In genomic region chr3:114252954-114253353, GRCh38 we compare ENCODE assay signal across 25 cellular contexts. TPM values are rescaled to one million over a fixed set of nuclear protein-coding genes. Genes with fewer than 3 reads are reported as not detected.
DNase-seq lines count a peak whose midpoint lies in the region; ATAC-seq and TF ChIP-seq lines count a peak whose summit lies in the region.
"Had no signal": no experiment of that assay in that cellular context is flagged by ENCODE, and none has a peak within 500 bp of the region (broad histone marks: within the 10 kb centered on the region; RNA-seq: fewer than 3 reads in every experiment).

No MANE protein-coding gene starts in this region.

- H3K4me2 ChIP-seq in GM23338: no peak overlapping the region
- H3K4me2 ChIP-seq: A549 had no signal

- peak overlapping the region; percentile 72 for H2AFZ ChIP-seq in GM23338

- no peaks in the 10 kb centered on the region for H3F3A ChIP-seq in GM23338 (replicated peaks; ENCODE audit: low read depth)

- peaks cover 4 to 13% of the 10 kb centered on the region in 2 donors for H3K36me3 Mint-ChIP-seq in activated T-cell treated with anti-CD3 and anti-CD28 coated beads, Interleukin-2, amount 50 U/mL, for 72 hours (ENCODE audit: insufficient read depth in 2 of 2)
- peaks cover 4% of the 10 kb centered on the region for H3K36me3 Mint-ChIP-seq in activated T-cell treated with anti-CD3 and anti-CD28 coated beads, Interleukin-2, amount 50 U/mL, for 4 hours (ENCODE audit: insufficient read depth)
- no peaks in the 10 kb centered on the region; the same call in 2 of the 3 replicates for H3K36me3 Mint-ChIP-seq in GM23338 (ENCODE audit: low read depth)
- H3K36me3 Mint-ChIP-seq in memory B cell: no peaks in the 10 kb centered on the region

- H3K27me3 Mint-ChIP-seq in activated T-cell treated with anti-CD3 and anti-CD28 coated beads, Interleukin-2, amount 50 U/mL, for 72 hours (ENCODE audit: low read depth): no peaks in the 10 kb centered on the region
- H3K27me3 Mint-ChIP-seq in activated T-cell treated with anti-CD3 and anti-CD28 coated beads, Interleukin-2, amount 50 U/mL, for 4 hours (ENCODE audit: low read depth): no peaks in the 10 kb centered on the region
- peaks cover 4% of the 10 kb centered on the region for H3K27me3 Mint-ChIP-seq in GM23338 (ENCODE audit: insufficient read depth, low read depth, poor library complexity)
- H3K27me3 Mint-ChIP-seq in memory B cell: no peaks in the 10 kb centered on the region
- H3K27me3 Mint-ChIP-seq in stimulated activated naive CD8-positive, alpha-beta T cell treated with anti-CD3 and anti-CD28 coated beads, Interleukin-15, amount 100 ng/mL, for 72 hours: no peaks in the 10 kb centered on the region

- H3K36me3 ChIP-seq in GM23338 (ENCODE audit: insufficient read depth) (no peaks in the 10 kb centered on the region; the same call in 1 of the 2 replicates), tibial nerve (no peaks in the 10 kb centered on the region)
- H3K36me3 ChIP-seq: BE2C, MG63 had no signal

- H3K79me2 ChIP-seq in GM23338 (replicated peaks; ENCODE audit: insufficient read depth): no peaks in the 10 kb centered on the region

- H3K4me3 ChIP-seq in GM23338 (no peak overlapping the region), tibial nerve (no peak overlapping the region)
- H3K4me3 ChIP-seq: A549, GM12878, K562, MG63 had no signal

- no peak for TF ChIP-seq EP300 in tibial nerve (IDR thresholded peaks at IDR 0.05)

- TF ChIP-seq POLR2A in tibial nerve (IDR thresholded peaks at IDR 0.05): no peak

- no peak overlapping the region for H3K27ac Mint-ChIP-seq in activated T-cell treated with anti-CD3 and anti-CD28 coated beads, Interleukin-2, amount 50 U/mL, for 72 hours
- no peak overlapping the region for H3K27ac Mint-ChIP-seq in GM23338
- H3K27ac Mint-ChIP-seq in memory B cell: peak overlapping the region; percentile 1
- H3K27ac Mint-ChIP-seq in stimulated activated naive CD8-positive, alpha-beta T cell treated with anti-CD3 and anti-CD28 coated beads, Interleukin-15, amount 100 ng/mL, for 72 hours: no peak overlapping the region
- H3K27ac Mint-ChIP-seq: H9 had no signal

- H3K27ac ChIP-seq in GM23338 (ENCODE audit: low read depth) (no peak overlapping the region), tibial nerve (no peak overlapping the region)
- H3K27ac ChIP-seq: A549, RWPE1 had no signal

- peaks cover 18% of the 10 kb centered on the region for H3K4me1 Mint-ChIP-seq in activated T-cell treated with anti-CD3 and anti-CD28 coated beads, Interleukin-2, amount 50 U/mL, for 72 hours (ENCODE audit: low read depth)
- peaks cover 13% of the 10 kb centered on the region for H3K4me1 Mint-ChIP-seq in activated T-cell treated with anti-CD3 and anti-CD28 coated beads, Interleukin-2, amount 50 U/mL, for 4 hours (ENCODE audit: low read depth)
- H3K4me1 Mint-ChIP-seq in GM23338 (no peaks in the 10 kb centered on the region), memory B cell (no peaks in the 10 kb centered on the region)
- peaks cover 15% of the 10 kb centered on the region for H3K4me1 Mint-ChIP-seq in stimulated activated naive CD8-positive, alpha-beta T cell treated with anti-CD3 and anti-CD28 coated beads, Interleukin-15, amount 100 ng/mL, for 72 hours
- H3K4me1 Mint-ChIP-seq: H9 had no signal

- H3K27me3 ChIP-seq in GM23338 (ENCODE audit: insufficient read depth) (no peaks in the 10 kb centered on the region), tibial nerve (no peaks in the 10 kb centered on the region)
- H3K27me3 ChIP-seq: BE2C, MG63 had no signal

- TF ChIP-seq CTCF in GM23338 (conservative IDR thresholded peaks at IDR 0.05; ENCODE audit: low read depth in 2 of 2) (no peak), tibial nerve (IDR thresholded peaks at IDR 0.05) (no peak)

- peaks cover 4 to 8% of the 10 kb centered on the region in 2 donors for H3K9me3 Mint-ChIP-seq in activated T-cell treated with anti-CD3 and anti-CD28 coated beads, Interleukin-2, amount 50 U/mL, for 72 hours
- H3K9me3 Mint-ChIP-seq in activated T-cell treated with anti-CD3 and anti-CD28 coated beads, Interleukin-2, amount 50 U/mL, for 4 hours: peaks cover 21% of the 10 kb centered on the region
- H3K9me3 Mint-ChIP-seq in GM23338 (peaks cover 11% of the 10 kb centered on the region; the same call in 2 of the 3 replicates), memory B cell (peaks cover 5% of the 10 kb centered on the region)
- peaks cover 15 to 28% of the 10 kb centered on the region in 2 donors for H3K9me3 Mint-ChIP-seq in stimulated activated naive CD8-positive, alpha-beta T cell treated with anti-CD3 and anti-CD28 coated beads, Interleukin-15, amount 100 ng/mL, for 72 hours

- no peak for DNase-seq in activated T-cell treated with anti-CD3 and anti-CD28 coated beads, Interleukin-2, amount 50 U/mL, for 72 hours
- DNase-seq in activated T-cell treated with anti-CD3 and anti-CD28 coated beads, Interleukin-2, amount 50 U/mL, for 4 hours: no peak
- DNase-seq in GM23338 (ENCODE audit: low spot score) (no peak), memory B cell (ENCODE audit: low spot score in 2 of 2) (no peak), NCI-H2107 treated with DMSO at 0.1 percent for 48 hours (lab: John Stamatoyannopoulos, UW; ENCODE audit: unreplicated experiment) (no peak), tibial nerve (ENCODE audit: low spot score in 2 of 2) (no peak)
- DNase-seq in stimulated activated naive CD8-positive, alpha-beta T cell treated with anti-CD3 and anti-CD28 coated beads, Interleukin-15, amount 100 ng/mL, for 72 hours: no peak
- DNase-seq: BE2C, DND-41, H9, MG63, NCI-H1048, NCI-H1436, NCI-H187 treated with DMSO at 0.1 percent for 48 hours, NCI-H226, NCI-H510A treated with DMSO at 0.1 percent for 48 hours, NCI-H748 treated with DMSO at 0.1 percent for 48 hours, SHP77 treated with DMSO at 0.1 percent for 48 hours had no signal

- no peaks in the 10 kb centered on the region for H4K20me1 ChIP-seq in GM23338 (replicated peaks; ENCODE audit: insufficient read depth)

- no peak overlapping the region for H3K4me3 Mint-ChIP-seq in activated T-cell treated with anti-CD3 and anti-CD28 coated beads, Interleukin-2, amount 50 U/mL, for 72 hours
- H3K4me3 Mint-ChIP-seq in activated T-cell treated with anti-CD3 and anti-CD28 coated beads, Interleukin-2, amount 50 U/mL, for 4 hours: no peak overlapping the region
- H3K4me3 Mint-ChIP-seq in GM23338 (no peak overlapping the region), memory B cell (no peak overlapping the region)
- H3K4me3 Mint-ChIP-seq in stimulated activated naive CD8-positive, alpha-beta T cell treated with anti-CD3 and anti-CD28 coated beads, Interleukin-15, amount 100 ng/mL, for 72 hours: no peak overlapping the region
- H3K4me3 Mint-ChIP-seq: H9 had no signal

- H3K9me3 ChIP-seq in tibial nerve: peaks cover 0 to 6% (median 0%) of the 10 kb centered on the region in 4 donors
- H3K9me3 ChIP-seq: A549, BE2C, MG63 had no signal

- H3K4me1 ChIP-seq in GM23338 (ENCODE audit: insufficient read depth) (no peaks in the 10 kb centered on the region), tibial nerve (no peaks in the 10 kb centered on the region)
- H3K4me1 ChIP-seq: A549, BE2C had no signal

- 68 to 85% methylated on average over 1 of the region's 1 CpG for WGBS in tibial nerve, 2 donors

- peak; percentile 68 to 74 for ATAC-seq in activated T-cell treated with anti-CD3 and anti-CD28 coated beads, Interleukin-2, amount 50 U/mL, for 72 hours (replicated peaks in 1 of 2)
- no peak for ATAC-seq in activated T-cell treated with anti-CD3 and anti-CD28 coated beads, Interleukin-2, amount 50 U/mL, for 4 hours
- no peak for ATAC-seq in GM23338
- ATAC-seq in memory B cell (ENCODE audit: low read depth): no peak
- ATAC-seq in stimulated activated naive CD8-positive, alpha-beta T cell treated with anti-CD3 and anti-CD28 coated beads, Interleukin-15, amount 100 ng/mL, for 72 hours: peak; percentile 62
- ATAC-seq: GM12878, HepG2, K562 had no signal

- H3K9me2 ChIP-seq in GM23338 (ENCODE audit: insufficient read depth): peaks cover 12% of the 10 kb centered on the region; the same call in 1 of the 2 replicates

TF ChIP-seq in GM23338, 12 proteins besides CTCF, POLR2A, EP300 and RAD21 (continues in another document):
- no peak for TF ChIP-seq POLR2AphosphoS5 (IDR thresholded peaks at IDR 0.05; ENCODE audit: low read depth)

RNA-seq across cellular contexts. Expression of gene ZNF80, which starts 15.6 kb away (rescaled TPM):
- 1 to 10 TPM in 1 of 2 donors, under 1 TPM in 1; 0.53 to 1.4 TPM for total RNA-seq in activated T-cell treated with anti-CD3 and anti-CD28 coated beads, Interleukin-2, amount 50 U/mL, for 72 hours
- under 1 TPM in 2 of 3 donors, not detected in 1; 0.22 to 0.29 TPM for total RNA-seq in activated T-cell treated with anti-CD3 and anti-CD28 coated beads, Interleukin-2, amount 50 U/mL, for 4 hours
- not detected in 2 replicates for total RNA-seq in GM23338 (2014; rRNA removed; shearing (Covaris generic))
- not detected in 2 replicates for polyA plus RNA-seq in GM23338 (2016; fragmentation: Nextera tagmentation; extraction: Ambion mirVana)
- total RNA-seq in tibial nerve: under 1 TPM in 1 of 4 donors, not detected in 3; 0.21 TPM
- total RNA-seq: GM12878, H9, HepG2, HT-29 had no signal
- polyA plus RNA-seq: A549, GM12878, HepG2 had no signal

RNA-seq across cellular contexts. Expression of gene TIGIT, which starts 40.9 kb away (rescaled TPM):
- total RNA-seq in activated T-cell treated with anti-CD3 and anti-CD28 coated beads, Interleukin-2, amount 50 U/mL, for 72 hours: 10 to 100 TPM; 77.2 to 80.2 TPM
- 10 to 100 TPM; 16.7 to 22.6 (median 20.9) TPM for total RNA-seq in activated T-cell treated with anti-CD3 and anti-CD28 coated beads, Interleukin-2, amount 50 U/mL, for 4 hours
- total RNA-seq in GM23338 (2014; rRNA removed; shearing (Covaris generic)): 0.07 TPM in 1 of 2 replicates, not detected in the other
- polyA plus RNA-seq in GM23338 (2016; fragmentation: Nextera tagmentation; extraction: Ambion mirVana): 0.07 and 0.50 TPM in 2 replicates
- 1 to 10 TPM in 1 of 4 donors, under 1 TPM in 2, not detected in 1; 0.42 to 3.9 (median 0.60) TPM for total RNA-seq in tibial nerve
- total RNA-seq: H9, HepG2, HT-29, LHCN-M2 had no signal
- polyA plus RNA-seq: A549, HepG2, K562 had no signal

Comparison
In these comparisons a context has a peak if more than half of its experiments do, and no peak if none do; other contexts are left out.
1. ATAC-seq: peak in activated T-cell treated with anti-CD3 and anti-CD28 coated beads, Interleukin-2, amount 50 U/mL, for 72 hours (2 of 2) and stimulated activated naive CD8-positive, alpha-beta T cell treated with anti-CD3 and anti-CD28 coated beads, Interleukin-15, amount 100 ng/mL, for 72 hours (single experiment); none in activated T-cell treated with anti-CD3 and anti-CD28 coated beads, Interleukin-2, amount 50 U/mL, for 4 hours (0 of 2), GM23338 (single experiment) and memory B cell (single experiment).